Comparison of ENCODE assay signal across 23 cellular contexts in the genomic region with DNA sequence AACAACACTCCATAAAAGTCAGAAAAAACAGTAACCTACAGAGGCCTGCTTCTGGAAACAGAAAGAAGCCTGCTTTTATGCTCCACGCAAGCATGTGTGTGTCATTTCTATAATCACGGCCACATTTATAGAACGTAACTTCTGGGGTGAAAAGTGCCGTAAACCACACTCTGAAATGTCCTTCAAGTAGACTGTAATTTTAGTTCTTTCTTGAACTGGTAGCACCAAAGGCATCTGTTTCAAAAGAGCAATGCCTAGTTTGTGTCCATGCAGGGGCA. TPM values are rescaled to one million over a fixed set of nuclear protein-coding genes. Genes with fewer than 3 reads are reported as not detected.
DNase-seq lines count a peak whose midpoint lies in the region; ATAC-seq, FAIRE-seq and TF ChIP-seq lines count a peak whose summit lies in the region.
"Had no signal": no experiment of that assay in that cellular context is flagged by ENCODE, and none has a peak within 500 bp of the region (broad histone marks: within the 10 kb centered on the region; RNA-seq: fewer than 3 reads in every experiment).

No MANE protein-coding gene starts in this region.

- intact Hi-C loops in K562 (cut with micrococcal nuclease) = loop anchor here (10.0 kb wide), 1 partner anchor 293 kb away; no protein-coding TSS in a partner anchor

- H3K27me3 ChIP-seq in BLaER1 treated with 17β-estradiol and CSF1 and Interleukin-3, amounts not matched to agents 10 nM and 100 nM = peaks cover 9 to 27% (median 23%) of the 10 kb centered on the region in 11 experiments; a peak in 11 of 22 replicates
- peaks cover 23 to 25% of the 10 kb centered on the region in 2 experiments; a peak in 3 of 5 replicates for H3K27me3 ChIP-seq in K562 (ENCODE audit: control insufficient read depth in 2 of 2, insufficient read depth in 2 of 2, low read length in 2 of 2)
- H3K27me3 ChIP-seq: ovary, testis had no signal

- no peaks in the 10 kb centered on the region for H3K79me2 ChIP-seq in K562 (ENCODE audit: control insufficient read depth, insufficient read depth, low read length)

- POLR2A ChIA-PET in K562 (lab: Yijun Ruan, JAX) = interaction anchor here (0.5 to 0.6 kb wide), 3 partner anchors 89 to 582 kb away, joined by 3 to 4 read pairs (median 4); a partner anchor contains a TSS

- in situ Hi-C loops in K562 (cut with MboI) = no loop called here

- no TSS peak for BruUV-seq in K562 (replicated peaks; lab: Mats Ljungman, UMichigan)

- H4K20me1 ChIP-seq in BLaER1 treated with 17β-estradiol and CSF1 and Interleukin-3, amounts not matched to agents 10 nM and 100 nM = peaks cover 0 to 54% (median 43%) of the 10 kb centered on the region in 11 experiments; a peak in 18 of 22 replicates
- no peaks in the 10 kb centered on the region for H4K20me1 ChIP-seq in K562 (replicated peaks; ENCODE audit: control insufficient read depth, insufficient read depth, low read length)

- peaks cover 77 to 97% (median 85%) of the 10 kb centered on the region in 10 experiments for H3K4me1 ChIP-seq in BLaER1 treated with 17β-estradiol and CSF1 and Interleukin-3, amounts not matched to agents 10 nM and 100 nM
- H3K4me1 ChIP-seq in K562 (replicated peaks in 1 of 2; ENCODE audit: control insufficient read depth in 2 of 2, insufficient read depth in 2 of 2, low read length in 2 of 2) = no peaks in the 10 kb centered on the region
- H3K4me1 ChIP-seq: testis had no signal

- peak overlapping the region in 2 of 10 experiments; percentile 62 to 63; a peak in 4 of 20 replicates for H3K4me3 ChIP-seq in BLaER1 treated with 17β-estradiol and CSF1 and Interleukin-3, amounts not matched to agents 10 nM and 100 nM
- no peak overlapping the region for H3K4me3 ChIP-seq in K562
- H3K4me3 ChIP-seq: GM23338, ovary, SK-N-MC, testis had no signal

- H3K9me3 ChIP-seq in BLaER1 treated with 17β-estradiol and CSF1 and Interleukin-3, amounts not matched to agents 10 nM and 100 nM (replicated peaks in 1 of 11) = no peaks in the 10 kb centered on the region
- no peaks in the 10 kb centered on the region for H3K9me3 ChIP-seq in K562 (replicated peaks; ENCODE audit: control insufficient read depth, insufficient read depth, low read depth, low read length)
- H3K9me3 ChIP-seq: ovary, testis had no signal

- TF ChIP-seq RAD21 in K562 (CRISPR knock-in tag; conservative IDR thresholded peaks at IDR 0.05 in 1 of 2, IDR thresholded peaks at IDR 0.05 in 1 of 2) = no peak

- no peak for TF ChIP-seq POLR2A in K562 (conservative IDR thresholded peaks at IDR 0.05)

- no peaks in the 10 kb centered on the region for H3K9me1 ChIP-seq in K562 (ENCODE audit: control insufficient read depth, insufficient read depth, low read length)

- no peak overlapping the region for H2AFZ ChIP-seq in K562 (ENCODE audit: low read depth, low read length)
- H2AFZ ChIP-seq: GM23338 had no signal

- H3K27ac ChIP-seq in BLaER1 treated with 17β-estradiol and CSF1 and Interleukin-3, amounts not matched to agents 10 nM and 100 nM = peak overlapping the region in 10 of 11 experiments; percentile 54 to 94 (median 86); a peak in 21 of 22 replicates
- H3K27ac ChIP-seq in VCaP (peak overlapping the region; percentile 26; the same call in 1 of the 2 replicates), K562 (ENCODE audit: extremely low read depth, low read depth, low read length) (no peak overlapping the region)
- H3K27ac ChIP-seq: 22Rv1, ovary, RWPE1, SK-N-MC, testis had no signal

- no peak for TF ChIP-seq EP300 in K562 (IDR thresholded peaks at IDR 0.05; ENCODE audit: low read length)

- peak overlapping the region in 9 of 11 experiments; percentile 39 to 87 (median 78); a peak in 15 of 22 replicates for H3K9ac ChIP-seq in BLaER1 treated with 17β-estradiol and CSF1 and Interleukin-3, amounts not matched to agents 10 nM and 100 nM
- H3K9ac ChIP-seq in K562 (ENCODE audit: insufficient read depth in 1 of 2, low read depth in 2 of 2, low read length in 2 of 2) = no peak overlapping the region

- H3K36me3 ChIP-seq in BLaER1 treated with 17β-estradiol and CSF1 and Interleukin-3, amounts not matched to agents 10 nM and 100 nM = peaks cover 0 to 11% (median 0%) of the 10 kb centered on the region in 11 experiments; a peak in 4 of 22 replicates
- no peaks in the 10 kb centered on the region for H3K36me3 ChIP-seq in K562 (ENCODE audit: control insufficient read depth, insufficient read depth, low read length)
- H3K36me3 ChIP-seq: ovary had no signal

- peak; percentile 37 to 39 for ATAC-seq in activated CD4-positive, CD25-positive, alpha-beta regulatory T cell treated with anti-CD3 and anti-CD28 coated beads, Interleukin-2, amount 50 U/mL, for 24 hours
- no peak for ATAC-seq in K562
- ATAC-seq: GM23338; left ventricle myocardium superior; natural killer cell treated with Interleukin-12 subunit alpha and Interleukin-12 subunit beta and Interleukin-15 and Interleukin-18, amount 100 ng/mL, for 72 hours had no signal

- 0% methylated on average over 4 of the region's 4 CpGs for WGBS in K562 (ENCODE audit: insufficient coverage, low coverage, missing lambda C conversion rate)

- peak overlapping the region; percentile 66 to 97 (median 87) for H3K4me2 ChIP-seq in BLaER1 treated with 17β-estradiol and CSF1 and Interleukin-3, amounts not matched to agents 10 nM and 100 nM
- no peak overlapping the region for H3K4me2 ChIP-seq in K562 (ENCODE audit: insufficient read depth, low read length)
- H3K4me2 ChIP-seq: GM23338 had no signal

- TF ChIP-seq CTCF in VCaP (conservative IDR thresholded peaks at IDR 0.05) (no peak), K562 (IDR thresholded peaks at IDR 0.05 in 2 of 3, conservative IDR thresholded peaks at IDR 0.05 in 1 of 3; ENCODE audit: insufficient read depth in 2 of 3, low read depth in 1 of 3, low read length in 3 of 3) (no peak)

- FAIRE-seq in K562 (lab: Jason Lieb, UNC) = peak; percentile 48
- FAIRE-seq: small intestine had no signal

- DNase-seq in activated CD4-positive, CD25-positive, alpha-beta regulatory T cell treated with anti-CD3 and anti-CD28 coated beads, Interleukin-2, amount 50 U/mL, for 72 hours = no peak
- DNase-seq in K562 (ENCODE audit: extremely low read depth in 1 of 4, low spot score in 3 of 4) (no peak), NCI-H345 (lab: John Stamatoyannopoulos, UW) (no peak), SK-N-DZ (ENCODE audit: low spot score) (no peak), C1 segment of cervical spinal cord (lab: John Stamatoyannopoulos, UW) (no peak)
- DNase-seq: activated B cell treated with CpG ODN at 0.5 μM for 24 hours; islet precursor cell; left ventricle myocardium superior; NCI-H2029; ovary; retina; small intestine; stimulated activated CD4-positive, alpha-beta T cell treated with anti-CD3 and anti-CD28 coated beads, Interleukin-2, amount 100 ng/mL, for 24 hours; T-helper 9 cell; testis had no signal

- CTCF ChIA-PET in K562 (lab: Yijun Ruan, JAX; ENCODE audit: low intra/inter-chr PET ratio) = no interaction called here

TF ChIP-seq in K562, 482 proteins besides CTCF, POLR2A, EP300 and RAD21 (continues in another document):
- TF ChIP-seq TFAM (CRISPR knock-in tag; conservative IDR thresholded peaks at IDR 0.05) (no peak), TAL1 (IDR thresholded peaks at IDR 0.05) (no peak), SAFB2 (IDR thresholded peaks at IDR 0.05; ENCODE audit: borderline replicate concordance, low read depth, low read length, severe bottlenecking) (no peak), ZBTB17 (CRISPR knock-in tag; IDR thresholded peaks at IDR 0.05) (no peak)
- TF ChIP-seq, protein P1, sequence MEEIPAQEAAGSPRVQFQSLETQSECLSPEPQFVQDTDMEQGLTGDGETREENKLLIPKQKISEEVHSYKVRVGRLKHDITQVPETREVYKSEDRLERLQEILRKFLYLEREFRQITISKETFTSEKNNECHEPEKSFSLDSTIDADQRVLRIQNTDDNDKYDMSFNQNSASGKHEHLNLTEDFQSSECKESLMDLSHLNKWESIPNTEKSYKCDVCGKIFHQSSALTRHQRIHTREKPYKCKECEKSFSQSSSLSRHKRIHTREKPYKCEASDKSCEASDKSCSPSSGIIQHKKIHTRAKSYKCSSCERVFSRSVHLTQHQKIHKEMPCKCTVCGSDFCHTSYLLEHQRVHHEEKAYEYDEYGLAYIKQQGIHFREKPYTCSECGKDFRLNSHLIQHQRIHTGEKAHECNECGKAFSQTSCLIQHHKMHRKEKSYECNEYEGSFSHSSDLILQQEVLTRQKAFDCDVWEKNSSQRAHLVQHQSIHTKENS (CRISPR knock-in tag; IDR thresholded peaks at IDR 0.05) = no peak
- TF ChIP-seq, protein P2, sequence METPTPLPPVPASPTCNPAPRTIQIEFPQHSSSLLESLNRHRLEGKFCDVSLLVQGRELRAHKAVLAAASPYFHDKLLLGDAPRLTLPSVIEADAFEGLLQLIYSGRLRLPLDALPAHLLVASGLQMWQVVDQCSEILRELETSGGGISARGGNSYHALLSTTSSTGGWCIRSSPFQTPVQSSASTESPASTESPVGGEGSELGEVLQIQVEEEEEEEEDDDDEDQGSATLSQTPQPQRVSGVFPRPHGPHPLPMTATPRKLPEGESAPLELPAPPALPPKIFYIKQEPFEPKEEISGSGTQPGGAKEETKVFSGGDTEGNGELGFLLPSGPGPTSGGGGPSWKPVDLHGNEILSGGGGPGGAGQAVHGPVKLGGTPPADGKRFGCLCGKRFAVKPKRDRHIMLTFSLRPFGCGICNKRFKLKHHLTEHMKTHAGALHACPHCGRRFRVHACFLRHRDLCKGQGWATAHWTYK (CRISPR knock-in tag; IDR thresholded peaks at IDR 0.05) = no peak

RNA-seq across cellular contexts. Expression of a gene that starts 19.5 kb away (rescaled TPM):
- total RNA-seq in K562 (2011; cell fraction: chromatin; rRNA removed; ENCODE audit: low replicate concordance) = 0.42 and 0.67 TPM in 2 replicates
- total RNA-seq in K562 (2011; cell fraction: nucleolus; rRNA removed) = 0.53 and 1.0 TPM in 2 replicates
- total RNA-seq in K562 (2011; cell fraction: nucleoplasm; rRNA removed) = 0.73 and 0.92 TPM in 2 replicates
- total RNA-seq in K562 (2014; rRNA removed) = not detected in 2 replicates
- total RNA-seq in K562 (2014; rRNA removed; fragmentation: Illumina TruSeq; extraction: Trizol) = 0.16 TPM in 1 of 2 replicates, not detected in the other
- total RNA-seq in K562 (2015; rRNA removed; fragmentation: Illumina TruSeq; extraction: Trizol) = not detected in 2 replicates
- 0.38 and 0.49 TPM in 2 replicates for total RNA-seq in K562 (2021)
- 0.96 and 1.6 TPM in 2 replicates for polyA plus RNA-seq in K562 (2011; rRNA removed)
- 1.3 and 2.2 TPM in 2 replicates for polyA plus RNA-seq in K562 (2011; cell fraction: cytosol; rRNA removed)
- polyA plus RNA-seq in K562 (2011; cell fraction: nucleus; rRNA removed) = 1.4 and 1.5 TPM in 2 replicates
- 0.14 and 0.18 TPM in 2 replicates for polyA plus RNA-seq in K562 (2012)
- 0.25 and 0.33 TPM in 2 replicates for polyA plus RNA-seq in K562 (2014; fragmentation: Illumina TruSeq; extraction: Trizol)
- under 1 TPM in 1 of 2 experiments, not detected in 1; 0.03 TPM for polyA plus RNA-seq in K562 (2014; fragmentation: Nextera tagmentation; extraction: Ambion mirVana)
- 0.27 and 0.42 TPM in 2 replicates for polyA plus RNA-seq in K562 (2014; rRNA removed)
- polyA minus RNA-seq in K562 (2011; rRNA and poly(A)+ RNA removed) = 0.48 and 0.84 TPM in 2 replicates
- polyA minus RNA-seq in K562 (2011; cell fraction: cytosol; rRNA and poly(A)+ RNA removed) = 1.4 TPM in 1 of 2 replicates, not detected in the other
- polyA minus RNA-seq in K562 (2011; cell fraction: nucleus; rRNA and poly(A)+ RNA removed) = 0.40 and 0.44 TPM in 2 replicates
- 24.8 and 27.4 TPM in 2 replicates for polyA plus RNA-seq in SK-N-DZ (2014; cell fraction: cytosol; rRNA removed)
- 18.6 and 22.5 TPM in 2 replicates for polyA plus RNA-seq in SK-N-DZ (2014; cell fraction: nucleus; rRNA removed)

Comparison
In these comparisons a context has a peak if more than half of its experiments do, and no peak if none do; other contexts are left out.
1. H3K9ac ChIP-seq: peak in BLaER1 treated with 17β-estradiol and CSF1 and Interleukin-3, amounts not matched to agents 10 nM and 100 nM (9 of 11); none in K562 (0 of 2).